In genomic region chr15:35305906-35306305, GRCh38 we compare ENCODE assay signal across 13 cellular contexts.
DNase-seq lines count a peak whose midpoint lies in the region; ATAC-seq and TF ChIP-seq lines count a peak whose summit lies in the region.
"Had no signal": no experiment of that assay in that cellular context is flagged by ENCODE, and none has a peak within 500 bp of the region (broad histone marks: within the 10 kb centered on the region; RNA-seq: fewer than 3 reads in every experiment).

No MANE protein-coding gene starts in this region.

- POLR2A ChIA-PET in HEK293 (lab: Yijun Ruan, JAX), result no interaction called here

- TF ChIP-seq CTCF in HEK293 (tag by site-specific recombination; IDR thresholded peaks at IDR 0.05), result no peak
- TF ChIP-seq CTCF in astrocyte of the spinal cord (IDR thresholded peaks at IDR 0.05; ENCODE audit: low read depth, low read length), result no peak
- no peak for TF ChIP-seq CTCF in GM10266 (IDR thresholded peaks at IDR 0.05; ENCODE audit: control insufficient read depth, insufficient read depth, low read depth, missing control alignments)

- no peaks in the 10 kb centered on the region for H3K36me3 ChIP-seq in HEK293 (ENCODE audit: control insufficient read depth in 2 of 2, insufficient read depth in 1 of 2, low read length in 2 of 2)
- H3K36me3 ChIP-seq: left lung, stomach had no signal

- peak; percentile 91 for DNase-seq in A172 (ENCODE audit: low spot score)
- peak; percentile 75 for DNase-seq in astrocyte of the spinal cord (ENCODE audit: low read depth, low spot score)
- peak; percentile 93 for DNase-seq in kidney glomerular epithelial cell (lab: John Stamatoyannopoulos, UW)
- no peak for DNase-seq in GM10266 (ENCODE audit: extremely low spot score)
- DNase-seq in LoVo (ENCODE audit: low spot score), result no peak
- DNase-seq in SKM-1 treated with dmso at 0.1 percent for 144 hours (lab: John Stamatoyannopoulos, UW; ENCODE audit: unreplicated experiment), result no peak
- DNase-seq: activated effector memory CD4-positive, alpha-beta T cell treated with Interleukin-2 at 50 U/mL for 16 hours; left lung; stimulated activated CD4-positive, alpha-beta T cell treated with anti-CD3 and anti-CD28 coated beads, Interleukin-15, amount 100 ng/mL, for 24 hours; stomach had no signal

- H3K4me3 ChIP-seq in HEK293 (ENCODE audit: low read depth, low read length), result no peak overlapping the region
- H3K4me3 ChIP-seq in astrocyte of the spinal cord (ENCODE audit: low read depth, low read length), result no peak overlapping the region
- H3K4me3 ChIP-seq: left lung, stomach had no signal

- H3K4me1 ChIP-seq in HEK293 (ENCODE audit: control insufficient read depth, insufficient read depth, low read length), result peaks cover 17% of the 10 kb centered on the region

- 0 out of 2 replicates have a peak overlapping the region, but pooled peaks have one; percentile 70 for H3K27ac ChIP-seq in HEK293 (ENCODE audit: extremely low read depth, low read depth, low read length)
- H3K27ac ChIP-seq: VCaP had no signal

- H3K9me3 ChIP-seq in HEK293 (ENCODE audit: control insufficient read depth, insufficient read depth, low read depth, low read length), result no peaks in the 10 kb centered on the region
- H3K9me3 ChIP-seq: left lung, stomach had no signal

- in situ Hi-C loops in astrocyte of the spinal cord (cut with HindIII; ENCODE audit: low sequenced_read_pairs), result no loop called here

- CTCF ChIA-PET in HEK293 (lab: Yijun Ruan, JAX), result interaction anchor here (1.9 kb wide), 1 partner anchor 139 kb away, joined by 6 read pairs; no protein-coding TSS in a partner anchor

- no peak for ATAC-seq in HG02970 (IDR thresholded peaks at IDR 0.05; ENCODE audit: low FRiP score, unreplicated experiment)

TF ChIP-seq in HEK293, 187 proteins besides CTCF, POLR2A, EP300 and RAD21:
- TF ChIP-seq ZNF366 (tag by site-specific recombination; conservative IDR thresholded peaks at IDR 0.05) (peak; percentile 42; the same call in 1 of the 2 replicates), ZNF558 (tag by site-specific recombination; IDR thresholded peaks at IDR 0.05) (no peak), PRDM6 (tag by site-specific recombination; IDR thresholded peaks at IDR 0.05) (peak; percentile 46; the same call in 1 of the 2 replicates), MEIS1 (CRISPR knock-in tag; IDR thresholded peaks at IDR 0.05; ENCODE audit: borderline replicate concordance) (peak; percentile 90)

Comparison
In these comparisons a context has a peak if more than half of its experiments do, and no peak if none do; other contexts are left out.
1. DNase-seq: peak in A172 (single experiment), astrocyte of the spinal cord (single experiment) and kidney glomerular epithelial cell (single experiment); none in GM10266 (single experiment), LoVo (single experiment) and SKM-1 treated with dmso at 0.1 percent for 144 hours (single experiment).